1 cellular context compared by ENCODE assay signal in the genomic region with DNA sequence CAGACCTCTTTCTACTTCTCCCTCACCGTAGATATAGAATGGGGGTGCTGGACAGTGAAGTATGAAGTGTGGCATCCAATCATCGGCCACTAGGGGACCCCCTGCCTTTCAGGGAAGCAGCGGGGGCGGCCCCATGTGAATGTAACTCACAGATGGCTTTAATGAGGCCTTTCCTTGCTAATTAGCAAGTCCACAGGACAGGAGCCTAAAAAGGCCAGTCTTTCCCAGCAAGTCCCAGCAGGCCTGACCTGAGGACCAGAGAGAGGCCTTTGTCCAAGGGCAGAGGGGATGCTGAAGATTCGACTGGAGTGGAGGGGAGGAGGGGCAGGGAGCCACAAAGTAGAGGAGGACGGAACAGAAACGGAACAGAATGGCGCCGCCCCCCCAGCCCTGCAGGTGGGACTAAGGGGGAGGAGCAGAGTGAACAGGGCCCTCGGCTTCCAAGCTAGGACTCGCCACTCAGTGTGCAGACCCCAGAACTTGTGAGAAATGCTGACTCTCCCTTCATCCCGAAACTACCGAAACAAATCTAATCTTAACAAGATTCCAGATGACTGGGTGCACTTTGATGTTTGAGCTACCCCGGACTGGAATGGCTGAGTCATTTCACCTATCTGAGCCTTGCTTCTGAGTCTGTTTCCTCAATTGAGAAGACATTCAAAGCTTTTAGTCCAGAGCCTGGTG.
TF ChIP-seq lines count a peak whose summit lies in the region.

No MANE protein-coding gene starts in this region.

TF ChIP-seq in HepG2, 621 proteins besides CTCF, POLR2A, EP300 and RAD21 (continued from another document):
- peak; percentile 39; the same call in 1 of the 2 replicates for TF ChIP-seq ZNF281 (CRISPR knock-in tag; IDR thresholded peaks at IDR 0.05; ENCODE audit: borderline replicate concordance)
- TF ChIP-seq THAP11 (CRISPR knock-in tag; IDR thresholded peaks at IDR 0.05): peak; percentile 11; the same call in 1 of the 2 replicates
- peak; percentile 47; the same call in 1 of the 2 replicates for TF ChIP-seq HNF1B (CRISPR knock-in tag; IDR thresholded peaks at IDR 0.05)
- TF ChIP-seq MEIS2 (CRISPR knock-in tag; IDR thresholded peaks at IDR 0.05): no peak
- TF ChIP-seq HNRNPH1 (optimal IDR thresholded peaks at IDR 0.05; ENCODE audit: low read depth, low read length): no peak
- TF ChIP-seq, protein P1, sequence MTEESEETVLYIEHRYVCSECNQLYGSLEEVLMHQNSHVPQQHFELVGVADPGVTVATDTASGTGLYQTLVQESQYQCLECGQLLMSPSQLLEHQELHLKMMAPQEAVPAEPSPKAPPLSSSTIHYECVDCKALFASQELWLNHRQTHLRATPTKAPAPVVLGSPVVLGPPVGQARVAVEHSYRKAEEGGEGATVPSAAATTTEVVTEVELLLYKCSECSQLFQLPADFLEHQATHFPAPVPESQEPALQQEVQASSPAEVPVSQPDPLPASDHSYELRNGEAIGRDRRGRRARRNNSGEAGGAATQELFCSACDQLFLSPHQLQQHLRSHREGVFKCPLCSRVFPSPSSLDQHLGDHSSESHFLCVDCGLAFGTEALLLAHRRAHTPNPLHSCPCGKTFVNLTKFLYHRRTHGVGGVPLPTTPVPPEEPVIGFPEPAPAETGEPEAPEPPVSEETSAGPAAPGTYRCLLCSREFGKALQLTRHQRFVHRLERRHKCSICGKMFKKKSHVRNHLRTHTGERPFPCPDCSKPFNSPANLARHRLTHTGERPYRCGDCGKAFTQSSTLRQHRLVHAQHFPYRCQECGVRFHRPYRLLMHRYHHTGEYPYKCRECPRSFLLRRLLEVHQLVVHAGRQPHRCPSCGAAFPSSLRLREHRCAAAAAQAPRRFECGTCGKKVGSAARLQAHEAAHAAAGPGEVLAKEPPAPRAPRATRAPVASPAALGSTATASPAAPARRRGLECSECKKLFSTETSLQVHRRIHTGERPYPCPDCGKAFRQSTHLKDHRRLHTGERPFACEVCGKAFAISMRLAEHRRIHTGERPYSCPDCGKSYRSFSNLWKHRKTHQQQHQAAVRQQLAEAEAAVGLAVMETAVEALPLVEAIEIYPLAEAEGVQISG (CRISPR knock-in tag; IDR thresholded peaks at IDR 0.05): 0 out of 2 replicates have a peak, but pooled peaks have one; percentile 21
- peak; percentile 53; the same call in 1 of the 2 replicates for TF ChIP-seq ZNF441 (CRISPR knock-in tag; IDR thresholded peaks at IDR 0.05; ENCODE audit: borderline replicate concordance)
- peak; percentile 80 for TF ChIP-seq ZFX (CRISPR knock-in tag; IDR thresholded peaks at IDR 0.05; ENCODE audit: low read depth)
- no peak; the same call in 1 of the 2 replicates for TF ChIP-seq ZNF788 (CRISPR knock-in tag; IDR thresholded peaks at IDR 0.05; ENCODE audit: borderline replicate concordance)
- peak; percentile 55; the same call in 1 of the 2 replicates for TF ChIP-seq FOSL1 (CRISPR knock-in tag; IDR thresholded peaks at IDR 0.05; ENCODE audit: borderline replicate concordance)
- TF ChIP-seq, protein P2, sequence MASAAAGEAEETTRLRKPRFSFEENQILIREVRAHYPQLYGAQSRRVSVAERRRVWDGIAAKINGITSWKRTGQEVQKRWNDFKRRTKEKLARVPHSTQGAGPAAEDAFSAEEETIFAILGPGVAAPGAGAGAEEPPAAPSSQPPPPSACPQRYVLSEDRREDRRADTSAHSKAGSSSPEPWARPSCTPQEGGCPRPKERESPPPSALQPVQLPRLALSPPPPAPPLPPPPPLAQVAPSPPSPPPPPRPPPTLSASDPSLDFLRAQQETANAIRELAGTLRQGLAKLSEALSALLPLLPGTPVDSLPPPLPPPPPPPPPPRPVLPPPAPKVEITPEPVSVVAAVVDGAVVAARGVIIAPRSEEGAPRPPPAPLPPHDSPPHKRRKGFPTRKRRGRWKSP (CRISPR knock-in tag; IDR thresholded peaks at IDR 0.05): peak; percentile 69; the same call in 1 of the 2 replicates
- TF ChIP-seq, protein P3, sequence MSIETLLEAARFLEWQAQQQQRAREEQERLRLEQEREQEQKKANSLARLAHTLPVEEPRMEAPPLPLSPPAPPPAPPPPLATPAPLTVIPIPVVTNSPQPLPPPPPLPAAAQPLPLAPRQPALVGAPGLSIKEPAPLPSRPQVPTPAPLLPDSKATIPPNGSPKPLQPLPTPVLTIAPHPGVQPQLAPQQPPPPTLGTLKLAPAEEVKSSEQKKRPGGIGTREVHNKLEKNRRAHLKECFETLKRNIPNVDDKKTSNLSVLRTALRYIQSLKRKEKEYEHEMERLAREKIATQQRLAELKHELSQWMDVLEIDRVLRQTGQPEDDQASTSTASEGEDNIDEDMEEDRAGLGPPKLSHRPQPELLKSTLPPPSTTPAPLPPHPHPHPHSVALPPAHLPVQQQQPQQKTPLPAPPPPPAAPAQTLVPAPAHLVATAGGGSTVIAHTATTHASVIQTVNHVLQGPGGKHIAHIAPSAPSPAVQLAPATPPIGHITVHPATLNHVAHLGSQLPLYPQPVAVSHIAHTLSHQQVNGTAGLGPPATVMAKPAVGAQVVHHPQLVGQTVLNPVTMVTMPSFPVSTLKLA (IDR thresholded peaks at IDR 0.05): no peak
- 0 out of 2 replicates have a peak, but pooled peaks have one; percentile 16 for TF ChIP-seq HDAC1 (CRISPR knock-in tag; IDR thresholded peaks at IDR 0.05)
- no peak for TF ChIP-seq MXD3 (CRISPR knock-in tag; IDR thresholded peaks at IDR 0.05)
- no peak for TF ChIP-seq ATF7 (IDR thresholded peaks at IDR 0.05)
- TF ChIP-seq ATF7 (CRISPR knock-in tag; IDR thresholded peaks at IDR 0.05): 0 out of 2 replicates have a peak, but pooled peaks have one; percentile 20
- no peak for TF ChIP-seq ZNF839 (CRISPR knock-in tag; IDR thresholded peaks at IDR 0.05; ENCODE audit: borderline replicate concordance)
- TF ChIP-seq BORCS8-MEF2B (CRISPR knock-in tag; IDR thresholded peaks at IDR 0.05): peak; percentile 61; the same call in 1 of the 2 replicates
- TF ChIP-seq TARDBP (CRISPR knock-in tag; IDR thresholded peaks at IDR 0.05): 0 out of 2 replicates have a peak, but pooled peaks have one; percentile 25
TF ChIP-seq in HepG2: peak in this region for 103.
